8 cellular contexts compared by ENCODE assay signal in the genomic region with DNA sequence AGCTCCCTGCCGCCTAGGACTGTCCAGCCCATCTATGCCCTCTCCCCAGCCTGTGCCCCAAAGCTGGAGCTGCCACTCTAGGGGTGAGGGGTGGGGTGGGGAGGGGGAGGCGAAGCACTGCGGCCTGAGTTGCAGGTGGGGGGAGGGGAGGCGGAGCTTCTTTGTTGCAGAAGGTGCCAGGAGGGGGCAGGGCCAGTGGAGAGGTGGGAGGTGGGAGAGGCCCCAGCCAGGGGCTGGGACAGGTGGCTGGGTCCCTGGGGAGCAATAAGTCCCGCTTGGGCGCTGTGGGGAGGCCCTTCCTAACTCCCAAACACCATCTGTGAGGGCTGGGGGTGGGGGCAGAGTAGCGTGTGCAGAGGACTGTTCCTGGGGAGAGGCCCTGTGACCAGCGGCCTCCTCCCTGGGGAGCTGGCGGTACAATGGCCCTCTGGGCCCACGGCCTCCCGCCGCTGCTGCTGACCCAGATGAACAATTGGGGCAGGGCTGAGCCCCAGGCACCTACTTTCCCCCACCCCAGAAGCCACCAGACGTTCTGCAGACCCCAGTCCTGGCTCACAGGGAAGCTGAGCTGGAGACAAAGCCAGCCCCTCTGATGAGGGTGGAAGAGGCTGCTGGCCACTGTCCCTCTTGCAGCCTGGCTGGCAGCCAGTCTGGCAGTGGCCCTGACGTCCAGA. TPM values are rescaled to one million over a fixed set of nuclear protein-coding genes. Genes with fewer than 3 reads are reported as not detected.
DNase-seq lines count a peak whose midpoint lies in the region; ATAC-seq and TF ChIP-seq lines count a peak whose summit lies in the region.

No MANE protein-coding gene starts in this region.

- H3K9me3 ChIP-seq in transverse colon: no peaks in the 10 kb centered on the region

- in situ Hi-C loops in transverse colon (cut with MboI; ENCODE audit: low pct_ligation_motif_present in 1 of 4, low pct_unique_long_range_greater_than_20kb in 1 of 4, low sequenced_read_pairs in 3 of 4): no loop called here

- H3K4me3 ChIP-seq in transverse colon: peak overlapping the region in 1 of 4 donors; percentile 52

- no peaks in the 10 kb centered on the region for H3K36me3 Mint-ChIP-seq in activated CD4-positive, alpha-beta T cell treated with anti-CD3 and anti-CD28 coated beads, Interleukin-2, amount 10 ng/mL, durations not matched to agents 24 days and 14 days (ENCODE audit: low read depth)
- H3K36me3 Mint-ChIP-seq in neural crest cell (ENCODE audit: low read depth): no peaks in the 10 kb centered on the region
- H3K36me3 Mint-ChIP-seq in naive thymus-derived CD8-positive, alpha-beta T cell: no peaks in the 10 kb centered on the region

- POLR2A ChIA-PET in naive thymus-derived CD8-positive, alpha-beta T cell (lab: Charles Lee): interaction anchor here (0.6 to 0.7 kb wide), 2 partner anchors 10 to 1433 kb away, joined by 3 read pairs; no protein-coding TSS in a partner anchor
- POLR2A ChIA-PET in HEK293T (lab: Yijun Ruan, JAX): interaction anchor here (0.7 to 4.6 kb wide), 10 partner anchors 9 to 217 kb away, joined by 3 to 70 read pairs (median 3); a partner anchor contains a TSS

- peak overlapping the region; percentile 64 for H3K4me3 Mint-ChIP-seq in activated CD4-positive, alpha-beta T cell treated with anti-CD3 and anti-CD28 coated beads, Interleukin-2, amount 10 ng/mL, durations not matched to agents 24 days and 14 days
- H3K4me3 Mint-ChIP-seq in neural crest cell: peak overlapping the region; percentile 85
- H3K4me3 Mint-ChIP-seq in naive thymus-derived CD8-positive, alpha-beta T cell: peak overlapping the region in 3 of 10 donors; percentile 14 to 54 (median 52)

- no peak overlapping the region for H3K27ac ChIP-seq in transverse colon

- peaks cover 9 to 43% (median 37%) of the 10 kb centered on the region in 4 donors for H3K4me1 ChIP-seq in transverse colon

- peaks cover 66% of the 10 kb centered on the region for H3K27me3 ChIP-seq in transverse colon

- ATAC-seq in naive thymus-derived CD8-positive, alpha-beta T cell: no peak

- intact Hi-C loops in activated CD4-positive, alpha-beta T cell treated with anti-CD3 and anti-CD28 coated beads, Interleukin-2, amount 10 ng/mL, durations not matched to agents 24 days and 14 days (cut with micrococcal nuclease): no loop called here
- intact Hi-C loops in transverse colon (cut with DNase I; ENCODE audit: low total_unique reads): no loop called here

- no peak for DNase-seq in activated CD4-positive, alpha-beta T cell treated with anti-CD3 and anti-CD28 coated beads, Interleukin-2, amount 10 ng/mL, durations not matched to agents 24 days and 14 days
- no peak for DNase-seq in activated CD4-positive, alpha-beta T cell treated with anti-CD3 and anti-CD28 coated beads for 1 hour
- DNase-seq in NCI-H2029 treated with DMSO at 0.1 percent for 48 hours (lab: John Stamatoyannopoulos, UW) (peak; percentile 61), astrocyte of the hippocampus (ENCODE audit: low read depth, low spot score) (peak; percentile 20), neural crest cell (ENCODE audit: low read depth, low spot score) (no peak), HEK293T (ENCODE audit: extremely low spot score) (no peak), transverse colon (no peak)
- DNase-seq in naive thymus-derived CD8-positive, alpha-beta T cell: no peak

- no peak overlapping the region for H3K27ac Mint-ChIP-seq in activated CD4-positive, alpha-beta T cell treated with anti-CD3 and anti-CD28 coated beads, Interleukin-2, amount 10 ng/mL, durations not matched to agents 24 days and 14 days
- no peak overlapping the region for H3K27ac Mint-ChIP-seq in neural crest cell (ENCODE audit: unreplicated experiment)
- no peak overlapping the region for H3K27ac Mint-ChIP-seq in naive thymus-derived CD8-positive, alpha-beta T cell

- H3K4me1 Mint-ChIP-seq in activated CD4-positive, alpha-beta T cell treated with anti-CD3 and anti-CD28 coated beads, Interleukin-2, amount 10 ng/mL, durations not matched to agents 24 days and 14 days: peaks cover 7% of the 10 kb centered on the region
- H3K4me1 Mint-ChIP-seq in neural crest cell: peaks cover 21% of the 10 kb centered on the region
- peaks cover 0 to 31% (median 21%) of the 10 kb centered on the region in 4 donors for H3K4me1 Mint-ChIP-seq in naive thymus-derived CD8-positive, alpha-beta T cell

- CTCF ChIA-PET in HEK293T (lab: Yijun Ruan, JAX): no interaction called here

- TF ChIP-seq POLR2A in transverse colon (IDR thresholded peaks at IDR 0.05): no peak

- no peaks in the 10 kb centered on the region for H3K36me3 ChIP-seq in transverse colon

- peaks cover 28% of the 10 kb centered on the region for H3K27me3 Mint-ChIP-seq in activated CD4-positive, alpha-beta T cell treated with anti-CD3 and anti-CD28 coated beads, Interleukin-2, amount 10 ng/mL, durations not matched to agents 24 days and 14 days
- peaks cover 19% of the 10 kb centered on the region for H3K27me3 Mint-ChIP-seq in neural crest cell (ENCODE audit: low read depth)
- peaks cover 12 to 47% (median 22%) of the 10 kb centered on the region in 5 donors for H3K27me3 Mint-ChIP-seq in naive thymus-derived CD8-positive, alpha-beta T cell

- no peak for TF ChIP-seq CTCF in neural crest cell (conservative IDR thresholded peaks at IDR 0.05)
- no peak for TF ChIP-seq CTCF in transverse colon (IDR thresholded peaks at IDR 0.05)

- no peaks in the 10 kb centered on the region for H3K9me3 Mint-ChIP-seq in activated CD4-positive, alpha-beta T cell treated with anti-CD3 and anti-CD28 coated beads, Interleukin-2, amount 10 ng/mL, durations not matched to agents 24 days and 14 days
- no peaks in the 10 kb centered on the region for H3K9me3 Mint-ChIP-seq in neural crest cell
- no peaks in the 10 kb centered on the region for H3K9me3 Mint-ChIP-seq in naive thymus-derived CD8-positive, alpha-beta T cell

- 6% methylated on average over 8 of the region's 14 CpGs; no CpG with 5 or more reads in 1 of the 2 donors for WGBS in transverse colon (ENCODE audit: low coverage in 1 of 2), 2 donors

- no peak for TF ChIP-seq EP300 in transverse colon (IDR thresholded peaks at IDR 0.05; ENCODE audit: low read depth)

TF ChIP-seq in HEK293T, 16 proteins besides CTCF, POLR2A, EP300 and RAD21:
- TF ChIP-seq FOXA1 (IDR thresholded peaks at IDR 0.05) (no peak), ZNF384 (IDR thresholded peaks at IDR 0.05) (no peak), NFRKB (IDR thresholded peaks at IDR 0.05) (no peak), SUZ12 (IDR thresholded peaks at IDR 0.05) (no peak), TARDBP (IDR thresholded peaks at IDR 0.05) (no peak), HDGF (IDR thresholded peaks at IDR 0.05; ENCODE audit: borderline replicate concordance) (no peak), L3MBTL2 (conservative IDR thresholded peaks at IDR 0.05) (no peak)

RNA-seq across cellular contexts. Expression of a gene that starts 2.2 kb away (rescaled TPM):
- total RNA-seq in activated CD4-positive, alpha-beta T cell treated with anti-CD3 and anti-CD28 coated beads, Interleukin-2, amount 10 ng/mL, durations not matched to agents 24 days and 14 days: not detected in 2 replicates
- total RNA-seq in neural crest cell (4.8 and 5.1 TPM in 2 replicates), transverse colon (not detected)
- not detected for total RNA-seq in naive thymus-derived CD8-positive, alpha-beta T cell
- polyA plus RNA-seq in naive thymus-derived CD8-positive, alpha-beta T cell: not detected

RNA-seq across cellular contexts. Expression of a gene that starts 6.1 kb away (rescaled TPM):
- 16.6 and 20.9 TPM in 2 replicates for total RNA-seq in activated CD4-positive, alpha-beta T cell treated with anti-CD3 and anti-CD28 coated beads, Interleukin-2, amount 10 ng/mL, durations not matched to agents 24 days and 14 days
- 30.0 and 32.5 TPM in 2 replicates for total RNA-seq in neural crest cell
- 10 to 100 TPM; 13.4 to 17.3 TPM for total RNA-seq in naive thymus-derived CD8-positive, alpha-beta T cell
- polyA plus RNA-seq in naive thymus-derived CD8-positive, alpha-beta T cell: 1 to 10 TPM; 2.6 to 3.0 (median 2.6) TPM
- 10 to 100 TPM in 2 of 4 donors, 1 to 10 TPM in 2; 8.3 to 19.3 (median 11.6) TPM for total RNA-seq in transverse colon

RNA-seq across cellular contexts. Expression of a gene that starts 9.0 kb away (rescaled TPM):
- total RNA-seq in activated CD4-positive, alpha-beta T cell treated with anti-CD3 and anti-CD28 coated beads, Interleukin-2, amount 10 ng/mL, durations not matched to agents 24 days and 14 days: 40.7 and 41.7 TPM in 2 replicates
- 65.1 and 66.5 TPM in 2 replicates for total RNA-seq in neural crest cell
- under 1 TPM in 1 of 2 experiments, not detected in 1; 0.96 TPM for total RNA-seq in naive thymus-derived CD8-positive, alpha-beta T cell
- polyA plus RNA-seq in naive thymus-derived CD8-positive, alpha-beta T cell: under 1 TPM in 2 of 3 donors, not detected in 1; 0.52 to 0.76 TPM
- 1 to 10 TPM in 2 of 4 donors, not detected in 2; 1.4 to 2.3 TPM for total RNA-seq in transverse colon

RNA-seq across cellular contexts. Expression of a gene that starts 39.6 kb away (rescaled TPM):
- total RNA-seq in activated CD4-positive, alpha-beta T cell treated with anti-CD3 and anti-CD28 coated beads, Interleukin-2, amount 10 ng/mL, durations not matched to agents 24 days and 14 days: 44.7 and 45.7 TPM in 2 replicates
- 66.1 and 67.5 TPM in 2 replicates for total RNA-seq in neural crest cell
- total RNA-seq in naive thymus-derived CD8-positive, alpha-beta T cell: 1 to 10 TPM; 2.1 to 2.4 TPM
- polyA plus RNA-seq in naive thymus-derived CD8-positive, alpha-beta T cell: 1 to 10 TPM in 2 of 3 donors, under 1 TPM in 1; 0.59 to 2.0 (median 1.7) TPM
- 10 to 100 TPM in 1 of 4 donors, 1 to 10 TPM in 2, under 1 TPM in 1; 0.75 to 24.9 (median 2.3) TPM for total RNA-seq in transverse colon

RNA-seq across cellular contexts. Expression of a gene that starts 44.9 kb away (rescaled TPM):
- total RNA-seq in activated CD4-positive, alpha-beta T cell treated with anti-CD3 and anti-CD28 coated beads, Interleukin-2, amount 10 ng/mL, durations not matched to agents 24 days and 14 days: 105 and 122 TPM in 2 replicates
- total RNA-seq in neural crest cell (154 and 159 TPM in 2 replicates), transverse colon (100 to 1,000 TPM; 101 to 237 (median 135) TPM)
- total RNA-seq in naive thymus-derived CD8-positive, alpha-beta T cell: 100 to 1,000 TPM; 116 to 123 TPM
- polyA plus RNA-seq in naive thymus-derived CD8-positive, alpha-beta T cell: 10 to 100 TPM; 74.9 to 84.9 (median 77.6) TPM

Comparison
In these comparisons a context has a peak if more than half of its experiments do, and no peak if none do; other contexts are left out.
1. DNase-seq: peak in NCI-H2029 treated with DMSO at 0.1 percent for 48 hours (single experiment) and astrocyte of the hippocampus (single experiment); none in activated CD4-positive, alpha-beta T cell treated with anti-CD3 and anti-CD28 coated beads, Interleukin-2, amount 10 ng/mL, durations not matched to agents 24 days and 14 days (single experiment), activated CD4-positive, alpha-beta T cell treated with anti-CD3 and anti-CD28 coated beads for 1 hour (single experiment), neural crest cell (single experiment), naive thymus-derived CD8-positive, alpha-beta T cell (0 of 10), HEK293T (single experiment) and transverse colon (single experiment).
2. RNA of a gene that starts 9.0 kb away (total RNA-seq): 65.1 to 66.5 TPM in neural crest cell and 40.7 to 41.7 TPM in activated CD4-positive, alpha-beta T cell treated with anti-CD3 and anti-CD28 coated beads, Interleukin-2, amount 10 ng/mL, durations not matched to agents 24 days and 14 days; 1.4 to 2.3 TPM in transverse colon and 0.96 TPM in naive thymus-derived CD8-positive, alpha-beta T cell; every median in the first group is over 10 times any median in the second.